In the genomic region with DNA sequence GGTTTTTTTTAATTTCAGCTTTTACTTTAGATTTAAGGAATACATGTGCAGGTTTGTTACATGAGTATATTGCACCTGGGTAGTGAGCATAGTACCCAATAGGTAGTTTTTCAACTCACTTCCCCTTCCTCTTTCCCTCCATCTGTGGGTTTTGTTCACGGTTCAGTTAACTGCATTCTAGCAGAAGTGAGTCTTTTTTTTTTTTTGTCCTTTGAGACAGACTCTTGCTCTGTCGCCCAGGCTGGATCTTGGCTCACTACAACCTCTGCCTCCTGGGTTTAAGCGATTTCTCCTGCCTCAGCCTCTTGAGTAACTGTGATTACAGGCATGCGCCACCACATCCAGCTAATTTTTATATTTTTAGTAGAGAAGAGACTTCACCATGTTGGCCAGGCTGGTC, we compare ENCODE assay signal across 8 cellular contexts. TPM values are rescaled to one million over a fixed set of nuclear protein-coding genes. Genes with fewer than 3 reads are reported as not detected.
DNase-seq lines count a peak whose midpoint lies in the region; ATAC-seq and TF ChIP-seq lines count a peak whose summit lies in the region.

No MANE protein-coding gene starts in this region.

- H3K4me1 ChIP-seq in mucosa of descending colon (ENCODE audit: low read depth) (peaks cover 18% of the 10 kb centered on the region), adrenal gland (replicated peaks in 1 of 2) (peaks cover 0 to 50% of the 10 kb centered on the region in 2 donors)

- H3K36me3 ChIP-seq in mucosa of descending colon (ENCODE audit: low read depth) = no peaks in the 10 kb centered on the region
- H3K36me3 ChIP-seq in adrenal gland (replicated peaks in 1 of 2) = peaks cover 0 to 26% of the 10 kb centered on the region in 2 donors

- ATAC-seq in GM18519 (IDR thresholded peaks at IDR 0.05; ENCODE audit: low FRiP score, unreplicated experiment) (peak; percentile 61), HG02588 (IDR thresholded peaks at IDR 0.05; ENCODE audit: unreplicated experiment) (peak; percentile 86), mucosa of descending colon (peak; percentile 55)

- H3K4me3 ChIP-seq in mucosa of descending colon (no peak overlapping the region), adrenal gland (no peak overlapping the region)

- intact Hi-C loops in mucosa of descending colon (cut with DNase I, micrococcal nuclease) (no loop called here), adrenal gland (cut with DNase I) (no loop called here)

- TF ChIP-seq CTCF in mucosa of descending colon (IDR thresholded peaks at IDR 0.05) = no peak
- TF ChIP-seq CTCF in adrenal gland (IDR thresholded peaks at IDR 0.05) = no peak

- H3K27me3 ChIP-seq in adrenal gland = no peaks in the 10 kb centered on the region

- DNase-seq in NAMALWA (ENCODE audit: low spot score) (peak; percentile 96), mucosa of descending colon (no peak), NCI-H1436 treated with DMSO at 0.1 percent for 48 hours (lab: John Stamatoyannopoulos, UW) (no peak), iPS-NIHi7 (ENCODE audit: extremely low spot score) (no peak), adrenal gland (no peak), RKO (ENCODE audit: low spot score) (no peak)

- H3K27ac ChIP-seq in adrenal gland = peak overlapping the region in 1 of 5 donors; percentile 26

- H3K9me3 ChIP-seq in mucosa of descending colon (no peaks in the 10 kb centered on the region), adrenal gland (replicated peaks in 1 of 3) (no peaks in the 10 kb centered on the region)

- TF ChIP-seq POLR2A in adrenal gland (IDR thresholded peaks at IDR 0.05) = no peak

- 50 to 69% (median 65%) methylated on average over 4 of the region's 4 CpGs for WGBS in adrenal gland, 4 donors

RNA-seq across cellular contexts. Expression of gene UBR2, which starts 8.7 kb away (rescaled TPM):
- 10 to 100 TPM; 41.2 to 53.1 (median 49.6) TPM for total RNA-seq in mucosa of descending colon
- total RNA-seq in adrenal gland = 10 to 100 TPM; 23.4 to 46.9 (median 33.9) TPM
- 10 to 100 TPM; 11.4 to 21.4 (median 15.2) TPM for polyA plus RNA-seq in adrenal gland
